ENCODE assay signal across 26 cellular contexts in the genomic region with DNA sequence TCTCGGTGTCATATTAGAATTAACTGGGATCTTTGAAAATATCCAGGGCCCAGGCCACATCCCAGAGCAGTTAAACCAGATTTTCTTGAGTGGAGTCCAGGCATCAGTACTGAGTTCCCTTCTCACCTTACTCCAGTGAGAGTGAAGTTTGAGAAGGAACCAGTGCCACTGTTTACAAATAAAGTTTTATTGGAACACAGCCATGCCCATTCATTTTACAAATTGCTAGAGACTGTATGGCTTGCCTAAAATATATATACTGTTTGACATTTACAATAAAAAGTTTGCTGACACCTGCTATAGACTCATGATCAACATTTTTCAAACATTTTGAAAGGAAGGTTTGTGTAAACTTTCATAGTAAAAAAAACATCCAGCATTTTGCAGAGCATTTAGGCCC.
"Had no signal": no experiment of that assay in that cellular context is flagged by ENCODE, and none has a peak within 500 bp of the region (broad histone marks: within the 10 kb centered on the region; RNA-seq: fewer than 3 reads in every experiment).

No MANE protein-coding gene starts in this region.

- H3K36me3 ChIP-seq: esophagus squamous epithelium, gastrocnemius medialis, heart right ventricle, left lung, lower lobe of right lung had no signal

- H3K4me3 ChIP-seq: esophagus squamous epithelium, gastrocnemius medialis, heart right ventricle, left lung, lower lobe of right lung, mucosa of descending colon had no signal

- ATAC-seq: effector memory CD8-positive, alpha-beta T cell; esophagus mucosa; gastrocnemius medialis; heart right ventricle; left cardiac atrium; left lung; left ventricle myocardium superior; lower lobe of right lung; mucosa of descending colon; naive thymus-derived CD8-positive, alpha-beta T cell had no signal

- H3K27ac ChIP-seq: epithelial cell of prostate, esophagus squamous epithelium, gastrocnemius medialis, heart right ventricle, left lung, lower lobe of right lung had no signal

- FAIRE-seq: endometrium, islet of Langerhans, keratinocyte had no signal

- DNase-seq: cortex of kidney; effector CD8-positive, alpha-beta T cell; effector memory CD8-positive, alpha-beta T cell; endodermal cell; erythroblast; esophagus squamous epithelium; foreskin fibroblast; foreskin melanocyte; gastrocnemius medialis; glutamatergic neuron; head of caudate nucleus; heart right ventricle; hippocampal formation; left cardiac atrium; left lung; left ventricle myocardium superior; lower lobe of right lung; mesenchymal stem cell; mucosa of descending colon; naive B cell; naive thymus-derived CD8-positive, alpha-beta T cell had no signal

- H3K4me1 ChIP-seq: esophagus squamous epithelium, gastrocnemius medialis, heart right ventricle, left lung, lower lobe of right lung had no signal

- H3K9me3 ChIP-seq: esophagus squamous epithelium, gastrocnemius medialis, heart right ventricle, left lung, lower lobe of right lung, mucosa of descending colon had no signal
